In the genomic region with DNA sequence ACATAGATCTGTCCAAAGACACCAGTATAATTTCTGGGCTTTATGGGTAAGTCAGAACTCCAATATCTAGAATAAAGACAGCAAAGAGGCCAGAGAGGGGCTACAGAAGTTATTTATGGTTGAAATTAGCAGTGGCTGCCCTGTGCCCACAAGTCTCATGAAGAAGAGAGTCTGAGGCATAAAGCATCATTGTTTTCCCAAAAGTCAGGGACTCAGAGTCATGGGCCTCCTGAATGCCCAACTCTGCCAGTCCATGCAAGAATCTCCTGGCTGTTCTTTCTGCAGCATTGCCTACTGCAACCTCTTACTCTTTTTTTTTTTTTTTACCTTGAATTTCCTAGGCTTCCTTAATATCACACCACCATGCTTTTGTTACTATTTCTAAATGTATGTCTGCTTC, we compare ENCODE assay signal across 15 cellular contexts. TPM values are rescaled to one million over a fixed set of nuclear protein-coding genes. Genes with fewer than 3 reads are reported as not detected.
DNase-seq lines count a peak whose midpoint lies in the region; TF ChIP-seq lines count a peak whose summit lies in the region.
"Had no signal": no experiment of that assay in that cellular context is flagged by ENCODE, and none has a peak within 500 bp of the region (broad histone marks: within the 10 kb centered on the region; RNA-seq: fewer than 3 reads in every experiment).

No MANE protein-coding gene starts in this region.

- TF ChIP-seq CTCF in parathyroid adenoma (IDR thresholded peaks at IDR 0.05): no peak
- no peak for TF ChIP-seq CTCF in tibial nerve (IDR thresholded peaks at IDR 0.05)

- in situ Hi-C loops in SK-MEL-5 (cut with HindIII; ENCODE audit: low pct_unique_long_range_greater_than_20kb, low sequenced_read_pairs): no loop called here

- peaks cover 24% of the 10 kb centered on the region for H3K79me2 ChIP-seq in parathyroid adenoma

- H3K27me3 ChIP-seq in parathyroid adenoma (ENCODE audit: control insufficient read depth, insufficient read depth, low read length) (no peaks in the 10 kb centered on the region), tibial nerve (no peaks in the 10 kb centered on the region)

- H3K4me2 ChIP-seq in parathyroid adenoma (ENCODE audit: low read length): peak overlapping the region; percentile 1

- H3K4me3 ChIP-seq in parathyroid adenoma (ENCODE audit: low read depth, low read length) (no peak overlapping the region), tibial nerve (no peak overlapping the region)

- no peak overlapping the region for H2AFZ ChIP-seq in parathyroid adenoma

- H3K27ac ChIP-seq in parathyroid adenoma: peak overlapping the region; percentile 37
- H3K27ac ChIP-seq in temporal lobe (ENCODE audit: low read depth, low read length): peak overlapping the region; percentile 10
- H3K27ac ChIP-seq in tibial nerve: peak overlapping the region in 1 of 4 donors; percentile 5
- H3K27ac ChIP-seq: C4-2B had no signal

- no peak overlapping the region for H3K9ac ChIP-seq in parathyroid adenoma

- TF ChIP-seq POLR2A in tibial nerve (IDR thresholded peaks at IDR 0.05): no peak

- H3K36me3 ChIP-seq in parathyroid adenoma (ENCODE audit: control insufficient read depth, insufficient read depth, low read length): no peaks in the 10 kb centered on the region
- peaks cover 0 to 33% (median 0%) of the 10 kb centered on the region in 3 donors for H3K36me3 ChIP-seq in tibial nerve

- peak; percentile 73 for DNase-seq in SK-MEL-5 (ENCODE audit: low read depth, low spot score)
- DNase-seq in foreskin melanocyte: peak; percentile 67
- no peak for DNase-seq in NCI-H1930 (lab: John Stamatoyannopoulos, UW)
- no peak for DNase-seq in AG08395 (ENCODE audit: low spot score)
- DNase-seq in NCI-H187 treated with DMSO at 0.1 percent for 48 hours (lab: John Stamatoyannopoulos, UW): no peak
- no peak for DNase-seq in tibial nerve (ENCODE audit: low spot score in 2 of 2)
- DNase-seq: ACHN; AML-193; Caco-2; CD4-positive, alpha-beta T cell; GOT3; H7 had no signal

- peaks cover 47% of the 10 kb centered on the region for H3K4me1 ChIP-seq in parathyroid adenoma
- H3K4me1 ChIP-seq in tibial nerve: peaks cover 0 to 93% (median 46%) of the 10 kb centered on the region in 4 donors

- no peaks in the 10 kb centered on the region for H3K9me3 ChIP-seq in parathyroid adenoma (ENCODE audit: control insufficient read depth, low read length)
- H3K9me3 ChIP-seq in tibial nerve: no peaks in the 10 kb centered on the region
- H3K9me3 ChIP-seq: Caco-2 had no signal

- TF ChIP-seq EP300 in tibial nerve (IDR thresholded peaks at IDR 0.05): no peak

RNA-seq across cellular contexts. Expression of gene PLPP3, which starts 49.6 kb away (rescaled TPM):
- 26.5 and 26.7 TPM in 2 replicates for total RNA-seq in SK-MEL-5 (2014; rRNA removed; shearing (Covaris generic))
- 28.1 and 42.2 TPM in 2 replicates for polyA plus RNA-seq in SK-MEL-5 (2015; cell fraction: cytosol; rRNA removed)
- 15.1 and 17.5 TPM in 2 replicates for polyA plus RNA-seq in SK-MEL-5 (2015; cell fraction: nucleus; rRNA removed)
- total RNA-seq in temporal lobe (36.4 TPM), tibial nerve (100 to 1,000 TPM; 139 to 307 (median 267) TPM)
- total RNA-seq: CD4-positive, alpha-beta T cell had no signal

Comparison
In these comparisons a context has a peak if more than half of its experiments do, and no peak if none do; other contexts are left out.
1. DNase-seq: peak in SK-MEL-5 (single experiment) and foreskin melanocyte (single experiment); none in NCI-H1930 (0 of 2), AG08395 (single experiment), NCI-H187 treated with DMSO at 0.1 percent for 48 hours (single experiment) and tibial nerve (0 of 2).